In the genomic region with DNA sequence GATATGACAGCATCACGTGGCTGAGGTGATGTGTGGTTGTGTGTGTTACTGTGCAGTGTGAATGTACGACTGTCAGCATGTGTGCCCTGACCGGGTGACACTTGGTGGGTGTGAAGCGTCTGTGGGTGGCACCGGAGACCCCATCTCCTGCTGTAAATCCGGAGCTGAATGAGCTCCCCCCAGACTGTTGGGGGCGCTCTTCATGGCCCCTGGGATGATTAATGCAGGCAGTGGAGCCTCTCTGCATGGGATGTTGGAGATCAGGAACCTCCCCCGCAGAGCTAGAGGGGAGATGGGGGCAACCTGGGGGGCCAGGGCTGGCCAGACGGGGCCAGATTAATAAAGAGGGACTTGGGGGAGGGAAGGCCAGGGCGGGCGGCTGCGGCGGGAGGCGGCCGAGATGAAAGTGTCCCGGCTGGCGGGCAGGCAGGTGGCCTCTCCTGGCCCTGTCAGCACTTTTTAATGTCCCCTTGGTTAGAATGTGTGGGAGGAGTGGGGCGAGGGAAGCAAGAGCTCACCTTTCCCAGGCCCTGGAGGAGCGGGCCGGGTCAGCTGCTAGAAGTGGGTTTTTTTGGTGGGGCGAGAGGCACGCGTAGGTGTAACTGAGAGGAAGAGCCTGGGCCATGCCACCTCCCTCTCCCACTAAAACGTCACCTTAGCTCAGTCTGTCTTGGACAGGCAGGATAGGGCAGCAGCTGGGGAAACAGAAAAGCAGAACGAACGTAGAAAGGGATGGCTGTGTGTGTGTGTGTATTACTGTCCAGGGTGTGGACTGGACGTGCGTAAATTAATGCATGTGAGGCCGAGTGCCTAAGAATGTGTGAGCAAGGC, we compare ENCODE assay signal across 11 cellular contexts. TPM values are rescaled to one million over a fixed set of nuclear protein-coding genes. Genes with fewer than 3 reads are reported as not detected.
DNase-seq lines count a peak whose midpoint lies in the region; FAIRE-seq and TF ChIP-seq lines count a peak whose summit lies in the region.
"Had no signal": no experiment of that assay in that cellular context is flagged by ENCODE, and none has a peak within 500 bp of the region (broad histone marks: within the 10 kb centered on the region; RNA-seq: fewer than 3 reads in every experiment).

No MANE protein-coding gene starts in this region.

- peak overlapping the region; percentile 51 for H3K27ac ChIP-seq in KOPT-K1 (ENCODE audit: low read depth, low read length, poor library complexity, severe bottlenecking)
- no peak overlapping the region for H3K27ac ChIP-seq in H1 (ENCODE audit: low read depth, low read length)
- H3K27ac ChIP-seq in neural progenitor cell: no peak overlapping the region
- H3K27ac ChIP-seq: uterus had no signal

- H3K23me2 ChIP-seq in H1 (ENCODE audit: low read depth, low read length): peaks cover 8% of the 10 kb centered on the region; the same call in 1 of the 2 replicates

- H3K4me3 Mint-ChIP-seq in neural progenitor cell: no peak overlapping the region

- H4K20me1 ChIP-seq in H1 (replicated peaks in 1 of 2; ENCODE audit: control insufficient read depth in 1 of 2, insufficient read depth in 2 of 2, low read length in 2 of 2): peaks cover 0 to 3% of the 10 kb centered on the region in 2 experiments
- H4K20me1 ChIP-seq in neural progenitor cell (ENCODE audit: low read depth): no peaks in the 10 kb centered on the region

- 0 out of 2 replicates have a peak overlapping the region, but pooled peaks have one; percentile 66 for H2BK15ac ChIP-seq in H1 (ENCODE audit: low read length)

- no peak overlapping the region for H3K23ac ChIP-seq in H1 (ENCODE audit: insufficient read length)

- peak overlapping the region; percentile 22; the same call in 1 of the 2 replicates for H2BK5ac ChIP-seq in H1 (ENCODE audit: low read depth, low read length)

- H4K5ac ChIP-seq in H1 (ENCODE audit: insufficient read length, low read depth, low read length): peak overlapping the region; percentile 24

- CTCF ChIA-PET in H1 (lab: Charles Lee; ENCODE audit: partially characterized antibody): interaction anchor here (0.5 to 9.8 kb wide), 71 partner anchors 8 to 1825 kb away, joined by 3 to 88 read pairs (median 4); a partner anchor contains a TSS

- no peak overlapping the region for H4K8ac ChIP-seq in H1 (ENCODE audit: extremely low read depth, insufficient read depth, low read length)

- peak overlapping the region; percentile 79 for H4K91ac ChIP-seq in H1 (replicated peaks; ENCODE audit: insufficient read length, low read length)

- H3K4ac ChIP-seq in H1 (replicated peaks; ENCODE audit: insufficient read length, low read depth, low read length): peak overlapping the region; percentile 8

- no peaks in the 10 kb centered on the region for H3K36me3 Mint-ChIP-seq in neural progenitor cell

- H3K4me1 Mint-ChIP-seq in neural progenitor cell: peaks cover 9% of the 10 kb centered on the region

- no peaks in the 10 kb centered on the region for H3K79me2 ChIP-seq in H1 (ENCODE audit: control insufficient read depth in 1 of 2, insufficient read depth in 2 of 2, low read length in 2 of 2)
- H3K79me2 ChIP-seq in neural progenitor cell (ENCODE audit: low read depth): no peaks in the 10 kb centered on the region

- H3K9me3 Mint-ChIP-seq in neural progenitor cell: no peaks in the 10 kb centered on the region

- H3K36me3 ChIP-seq in KOPT-K1 (ENCODE audit: insufficient read depth, low read length): no peaks in the 10 kb centered on the region
- no peaks in the 10 kb centered on the region for H3K36me3 ChIP-seq in H1 (ENCODE audit: control insufficient read depth in 2 of 4, insufficient read depth in 4 of 4, low read length in 3 of 4)
- no peaks in the 10 kb centered on the region for H3K36me3 ChIP-seq in neural progenitor cell
- H3K36me3 ChIP-seq: uterus had no signal

- TF ChIP-seq CTCF in GM13977 (IDR thresholded peaks at IDR 0.05; ENCODE audit: extremely low read depth, insufficient read depth, missing control alignments) (peak; percentile 9), H1 (IDR thresholded peaks at IDR 0.05; ENCODE audit: control extremely low read depth in 1 of 3, insufficient read depth in 1 of 3, low read depth in 1 of 3, low read length in 3 of 3) (peak; percentile 78 to 88 (median 83)), neural progenitor cell (IDR thresholded peaks at IDR 0.05) (peak; percentile 68)

- in situ Hi-C loops in GM13977 (cut with MboI; ENCODE audit: low pct_unique_long_range_greater_than_20kb, low sequenced_read_pairs, unreplicated experiment): no loop called here

- H3K4me3 ChIP-seq in H1 (ENCODE audit: extremely low read depth in 1 of 4, insufficient read depth in 2 of 4, low read depth in 3 of 4, low read length in 4 of 4) (peak overlapping the region; percentile 52 to 78 (median 67)), neural progenitor cell (peak overlapping the region; percentile 60)
- H3K4me3 ChIP-seq: uterus had no signal

- H3K9me3 ChIP-seq in KOPT-K1 (ENCODE audit: insufficient read depth, low read length, poor library complexity, severe bottlenecking): no peaks in the 10 kb centered on the region
- no peaks in the 10 kb centered on the region for H3K9me3 ChIP-seq in H1 (ENCODE audit: insufficient read depth in 2 of 2, low read depth in 1 of 2, low read length in 1 of 2)
- no peaks in the 10 kb centered on the region for H3K9me3 ChIP-seq in neural progenitor cell (ENCODE audit: low read depth)
- H3K9me3 ChIP-seq: uterus had no signal

- peak overlapping the region; percentile 92 for H2BK12ac ChIP-seq in H1 (ENCODE audit: low read depth, low read length)

- H3K9ac ChIP-seq in H1 (replicated peaks in 1 of 4; ENCODE audit: extremely low read depth in 1 of 4, low read depth in 3 of 4, low read length in 3 of 4) (peak overlapping the region in 1 of 4 experiments; percentile 30; a peak in 1 of 7 replicates), neural progenitor cell (no peak overlapping the region)

- peak; percentile 49 to 72 for TF ChIP-seq RAD21 in H1 (IDR thresholded peaks at IDR 0.05 in 1 of 2, conservative IDR thresholded peaks at IDR 0.05 in 1 of 2; ENCODE audit: low read depth in 2 of 2, low read length in 2 of 2)

- H3K27me3 Mint-ChIP-seq in neural progenitor cell (ENCODE audit: insufficient read depth, low read depth): peaks cover 5% of the 10 kb centered on the region

- H3K4me1 ChIP-seq in H1 (replicated peaks in 1 of 4; ENCODE audit: control insufficient read depth in 3 of 4, insufficient read depth in 4 of 4, low read length in 3 of 4) (peaks cover 0 to 4% (median 2%) of the 10 kb centered on the region in 4 experiments; a peak in 4 of 7 replicates), neural progenitor cell (no peaks in the 10 kb centered on the region)
- H3K4me1 ChIP-seq: uterus had no signal

- TF ChIP-seq EP300 in H1 (IDR thresholded peaks at IDR 0.05; ENCODE audit: borderline replicate concordance in 1 of 2, low read depth in 2 of 2, low read length in 2 of 2): no peak; a peak in 1 of 3 replicates

- peaks cover 5% of the 10 kb centered on the region for H3F3A ChIP-seq in neural progenitor cell (ENCODE audit: low read depth)

- H3K27ac Mint-ChIP-seq in neural progenitor cell: no peak overlapping the region

- H2AFZ ChIP-seq in H1 (ENCODE audit: low read length): peak overlapping the region; percentile 16; the same call in 1 of the 2 replicates
- peak overlapping the region; percentile 91 for H2AFZ ChIP-seq in neural progenitor cell (replicated peaks)

- H3K18ac ChIP-seq in H1 (ENCODE audit: extremely low read depth, low read length): no peak overlapping the region

- peak overlapping the region; percentile 98 for H2AK5ac ChIP-seq in H1 (ENCODE audit: low read depth, low read length)

- H3K56ac ChIP-seq in H1 (replicated peaks; ENCODE audit: insufficient read length, low read depth, low read length): no peak overlapping the region

- no peak overlapping the region for H2BK120ac ChIP-seq in H1 (replicated peaks; ENCODE audit: low read depth, low read length)

- H3K27me3 ChIP-seq in H1 (replicated peaks in 1 of 4; ENCODE audit: control insufficient read depth in 3 of 4, extremely low read depth in 1 of 4, insufficient read depth in 3 of 4, low read length in 3 of 4): peaks cover 0 to 24% (median 10%) of the 10 kb centered on the region in 4 experiments; a peak in 6 of 7 replicates
- peaks cover 96% of the 10 kb centered on the region for H3K27me3 ChIP-seq in neural progenitor cell

- POLR2A ChIA-PET in H1 (lab: Charles Lee; ENCODE audit: partially characterized antibody): interaction anchor here (0.8 to 2.4 kb wide), 5 partner anchors 9 to 173 kb away, joined by 3 to 15 read pairs (median 4); no protein-coding TSS in a partner anchor

- no peak for DNase-seq in GM13977 (ENCODE audit: low spot score)
- DNase-seq in H1 (ENCODE audit: low read depth in 1 of 2, low spot score in 2 of 2): peak in 1 of 2 experiments; percentile 71
- DNase-seq in neural progenitor cell (ENCODE audit: low spot score): peak; percentile 60
- DNase-seq in Kasumi-1 (lab: John Stamatoyannopoulos, UW): no peak
- DNase-seq in effector CD4-positive, alpha-beta T cell: no peak
- no peak for DNase-seq in H54 (ENCODE audit: insufficient read length, low spot score)
- DNase-seq: NCI-H1048, OCI-M1, uterus had no signal

- no peak overlapping the region for H3K14ac ChIP-seq in H1 (ENCODE audit: insufficient read length)

- peak overlapping the region; percentile 61; the same call in 1 of the 2 replicates for H2BK20ac ChIP-seq in H1 (ENCODE audit: low read length)

- H3K4me2 ChIP-seq in H1 (ENCODE audit: insufficient read depth in 1 of 2, low read depth in 2 of 2, low read length in 2 of 2) (peak overlapping the region; percentile 76 to 99), neural progenitor cell (peak overlapping the region; percentile 75)

- no peaks in the 10 kb centered on the region for H3K79me1 ChIP-seq in H1 (ENCODE audit: low read depth, low read length)

- WGBS in H1 (ENCODE audit: extremely low coverage in 1 of 2, insufficient coverage in 1 of 2, insufficient read length in 1 of 2, insufficient replicate concordance in 2 of 2, low coverage in 1 of 2, low lambda C conversion rate in 2 of 2, missing lambda C conversion rate in 1 of 2), 2 experiments: 27% methylated on average over 29 of the region's 29 CpGs; no CpG with 5 or more reads in 1 of the 2 experiments

- FAIRE-seq in H1 (lab: Jason Lieb, UNC) (no peak), H54 (lab: Jason Lieb, UNC) (no peak)
- FAIRE-seq: D721Med had no signal

- no peak for TF ChIP-seq POLR2A in H1 (IDR thresholded peaks at IDR 0.05; ENCODE audit: control extremely low read depth in 1 of 2, low read depth in 2 of 2, low read length in 2 of 2)
- no peak for TF ChIP-seq POLR2A in H54 (IDR thresholded peaks at IDR 0.05; ENCODE audit: low read depth, low read length)

RNA-seq across cellular contexts. Expression of a gene that starts 34.2 kb away (rescaled TPM):
- 59.7 and 62.8 TPM in 2 replicates for total RNA-seq in H1 (2021; fragmentation: NEBNext Ultra II Directional; extraction: Animal tissue kit (Norgen Biotek cat#: 25700))
- 10.9 TPM in 2 replicates for polyA plus RNA-seq in H1 (2011; rRNA removed)
- polyA plus RNA-seq in H1 (2011; cell fraction: cytosol; rRNA removed): 9.9 TPM
- 11.4 TPM for polyA plus RNA-seq in H1 (2011; cell fraction: nucleus; rRNA removed)
- polyA plus RNA-seq in H1 (2012, experiment 1 of 2): 25.2 to 37.2 TPM (median 26.7 TPM) in 4 replicates
- polyA plus RNA-seq in H1 (2012, experiment 2 of 2): 7.9 TPM
- 16.0 TPM for polyA plus RNA-seq in H1 (2013, experiment 1 of 2)
- polyA plus RNA-seq in H1 (2013, experiment 2 of 2): 14.6 TPM
- 27.8 and 29.9 TPM in 2 replicates for polyA minus RNA-seq in H1 (2011; rRNA and poly(A)+ RNA removed)
- 10.2 TPM for polyA minus RNA-seq in H1 (2011; cell fraction: cytosol; rRNA and poly(A)+ RNA removed)
- 25.8 TPM for polyA minus RNA-seq in H1 (2011; cell fraction: nucleus; rRNA and poly(A)+ RNA removed)
- 24.2 and 26.4 TPM in 2 replicates for total RNA-seq in neural progenitor cell (ENCODE audit: low replicate concordance)

RNA-seq across cellular contexts. Expression of a gene that starts 40.2 kb away (rescaled TPM):
- total RNA-seq in H1 (2021; fragmentation: NEBNext Ultra II Directional; extraction: Animal tissue kit (Norgen Biotek cat#: 25700)): 175 and 189 TPM in 2 replicates
- 445 and 455 TPM in 2 replicates for polyA plus RNA-seq in H1 (2011; rRNA removed)
- 347 TPM for polyA plus RNA-seq in H1 (2011; cell fraction: cytosol; rRNA removed)
- polyA plus RNA-seq in H1 (2011; cell fraction: nucleus; rRNA removed): 314 TPM
- polyA plus RNA-seq in H1 (2012, experiment 1 of 2): 164 to 256 TPM (median 234 TPM) in 4 replicates
- 281 TPM for polyA plus RNA-seq in H1 (2012, experiment 2 of 2)
- 365 TPM for polyA plus RNA-seq in H1 (2013, experiment 1 of 2)
- 382 TPM for polyA plus RNA-seq in H1 (2013, experiment 2 of 2)
- polyA minus RNA-seq in H1 (2011; rRNA and poly(A)+ RNA removed): 114 and 129 TPM in 2 replicates
- polyA minus RNA-seq in H1 (2011; cell fraction: cytosol; rRNA and poly(A)+ RNA removed): 54.2 TPM
- 72.9 TPM for polyA minus RNA-seq in H1 (2011; cell fraction: nucleus; rRNA and poly(A)+ RNA removed)
- total RNA-seq in neural progenitor cell (ENCODE audit: low replicate concordance): 124 and 144 TPM in 2 replicates

RNA-seq across cellular contexts. Expression of a gene that starts 50.2 kb away (rescaled TPM):
- total RNA-seq in H1 (2021; fragmentation: NEBNext Ultra II Directional; extraction: Animal tissue kit (Norgen Biotek cat#: 25700)): 3.0 and 4.1 TPM in 2 replicates
- 5.3 and 5.6 TPM in 2 replicates for polyA plus RNA-seq in H1 (2011; rRNA removed)
- polyA plus RNA-seq in H1 (2011; cell fraction: cytosol; rRNA removed): 7.1 TPM
- polyA plus RNA-seq in H1 (2011; cell fraction: nucleus; rRNA removed): 41.0 TPM
- polyA plus RNA-seq in H1 (2012, experiment 1 of 2): 4.8 to 6.0 TPM (median 5.8 TPM) in 4 replicates
- 2.0 TPM for polyA plus RNA-seq in H1 (2012, experiment 2 of 2)
- 2.4 TPM for polyA plus RNA-seq in H1 (2013, experiment 1 of 2)
- 1.7 TPM for polyA plus RNA-seq in H1 (2013, experiment 2 of 2)
- 4.8 and 5.8 TPM in 2 replicates for polyA minus RNA-seq in H1 (2011; rRNA and poly(A)+ RNA removed)
- polyA minus RNA-seq in H1 (2011; cell fraction: cytosol; rRNA and poly(A)+ RNA removed): 2.3 TPM
- polyA minus RNA-seq in H1 (2011; cell fraction: nucleus; rRNA and poly(A)+ RNA removed): 13.5 TPM
- total RNA-seq in neural progenitor cell (ENCODE audit: low replicate concordance): 8.8 and 11.6 TPM in 2 replicates

Comparison
In these comparisons a context has a peak if more than half of its experiments do, and no peak if none do; other contexts are left out.
1. CTCF ChIP-seq: peak in every context shown above with its lines; median percentile 83 in H1; 68 in neural progenitor cell; 9 in GM13977.